Comparison of ENCODE assay signal across 22 cellular contexts in genomic region chr6:80566361-80566760, GRCh38.
DNase-seq lines count a peak whose midpoint lies in the region; ATAC-seq, FAIRE-seq and TF ChIP-seq lines count a peak whose summit lies in the region.
"Had no signal": no experiment of that assay in that cellular context is flagged by ENCODE, and none has a peak within 500 bp of the region (broad histone marks: within the 10 kb centered on the region; RNA-seq: fewer than 3 reads in every experiment).

No MANE protein-coding gene starts in this region.

- 81% methylated on average over 1 of the region's 1 CpG; no CpG with 5 or more reads in 1 of the 2 donors for WGBS in transverse colon (ENCODE audit: low coverage in 1 of 2), 2 donors

- H3K27ac ChIP-seq in transverse colon: no peak overlapping the region
- H3K27ac ChIP-seq: brain microvascular endothelial cell, ovary, PC-9 had no signal

- no peaks in the 10 kb centered on the region for H3K36me3 ChIP-seq in transverse colon
- H3K36me3 ChIP-seq: brain microvascular endothelial cell, ovary had no signal

- intact Hi-C loops in transverse colon (cut with DNase I; ENCODE audit: low total_unique reads): no loop called here

- H3K4me3 ChIP-seq in transverse colon: no peak overlapping the region
- H3K4me3 ChIP-seq: ovary, PC-9 had no signal

- TF ChIP-seq CTCF in transverse colon (IDR thresholded peaks at IDR 0.05): no peak

- ATAC-seq in GM19035 (IDR thresholded peaks at IDR 0.05; ENCODE audit: unreplicated experiment) (peak; percentile 84), HG02588 (IDR thresholded peaks at IDR 0.05; ENCODE audit: unreplicated experiment) (peak; percentile 89), HG03354 (IDR thresholded peaks at IDR 0.05; ENCODE audit: poor library complexity, severe bottlenecking, unreplicated experiment) (peak; percentile 84)
- ATAC-seq: left colon; naive thymus-derived CD8-positive, alpha-beta T cell; right cardiac atrium had no signal

- no peaks in the 10 kb centered on the region for H3K27me3 ChIP-seq in transverse colon
- H3K27me3 ChIP-seq: brain microvascular endothelial cell, ovary had no signal

- H3K4me1 ChIP-seq in transverse colon: no peaks in the 10 kb centered on the region

- peak; percentile 75 for FAIRE-seq in islet of Langerhans (lab: Jason Lieb, UNC)
- FAIRE-seq: colon, urothelium cell line had no signal

- DNase-seq in transverse colon (no peak), hippocampal formation (lab: John Stamatoyannopoulos, UW) (no peak), T-helper 2 cell (no peak)
- no peak for DNase-seq in activated effector memory CD4-positive, alpha-beta T cell treated with Interleukin-2 at 50 U/mL for 16 hours
- DNase-seq: activated CD4-positive, alpha-beta T cell treated with anti-CD3 and anti-CD28 coated beads, Interleukin-2, amount 10 ng/mL, durations not matched to agents 24 days and 14 days; brain microvascular endothelial cell; DMS79 treated with DMSO at 0.1 percent for 48 hours; endodermal cell; left colon; naive thymus-derived CD8-positive, alpha-beta T cell; NCI-H1436; ovary; PC-9; right cardiac atrium; SHP77 treated with DMSO at 0.1 percent for 48 hours; stimulated activated CD4-positive, alpha-beta T cell treated with anti-CD3 and anti-CD28 coated beads, Interleukin-12 subunit alpha, Interleukin-12 subunit beta, amount 100 ng/mL, for 4 hours had no signal

- TF ChIP-seq POLR2A in transverse colon (IDR thresholded peaks at IDR 0.05): no peak

- no peak for TF ChIP-seq EP300 in transverse colon (IDR thresholded peaks at IDR 0.05; ENCODE audit: low read depth)

- no peaks in the 10 kb centered on the region for H3K9me3 ChIP-seq in transverse colon
- H3K9me3 ChIP-seq: ovary had no signal

- in situ Hi-C loops in transverse colon (cut with MboI; ENCODE audit: low pct_ligation_motif_present in 1 of 4, low pct_unique_long_range_greater_than_20kb in 1 of 4, low sequenced_read_pairs in 3 of 4): no loop called here
